In genomic region chr4:185395956-185396723, GRCh38 we compare ENCODE assay signal across 1 cellular context.
TF ChIP-seq lines count a peak whose summit lies in the region.

No MANE protein-coding gene starts in this region.

TF ChIP-seq in K562, 482 proteins besides CTCF, POLR2A, EP300 and RAD21 (continued from another document and continues in another):
- TF ChIP-seq NCOA2 (IDR thresholded peaks at IDR 0.05; ENCODE audit: partially characterized antibody in 2 of 2) (no peak), TCF7 (IDR thresholded peaks at IDR 0.05; ENCODE audit: borderline replicate concordance) (no peak), MAX (CRISPR knock-in tag; IDR thresholded peaks at IDR 0.05) (peak; percentile 88), ZNF124 (CRISPR knock-in tag; IDR thresholded peaks at IDR 0.05) (0 out of 2 replicates have a peak, but pooled peaks have one; percentile 27), SREBF2 (CRISPR knock-in tag; IDR thresholded peaks at IDR 0.05) (no peak), RNF219 (CRISPR knock-in tag; IDR thresholded peaks at IDR 0.05) (no peak), KLF16 (IDR thresholded peaks at IDR 0.05) (no peak), SIX5 (IDR thresholded peaks at IDR 0.05; ENCODE audit: borderline replicate concordance in 1 of 2, insufficient read depth in 1 of 2, low read depth in 1 of 2, low read length in 2 of 2) (no peak), HNRNPK (IDR thresholded peaks at IDR 0.05; ENCODE audit: low read depth, low read length, poor library complexity, severe bottlenecking) (no peak), ZNF780A (CRISPR knock-in tag; IDR thresholded peaks at IDR 0.05) (no peak), FOXP1 (CRISPR knock-in tag; IDR thresholded peaks at IDR 0.05) (peak; percentile 84), SUPT5H (IDR thresholded peaks at IDR 0.05) (peak; percentile 82), GATA2 (CRISPR knock-in tag; IDR thresholded peaks at IDR 0.05) (no peak), POLR2B (IDR thresholded peaks at IDR 0.05; ENCODE audit: low read depth, partially characterized antibody) (peak; percentile 70), TFAP4 (CRISPR knock-in tag; IDR thresholded peaks at IDR 0.05; ENCODE audit: borderline replicate concordance) (peak; percentile 69), HMBOX1 (IDR thresholded peaks at IDR 0.05) (no peak), CHAMP1 (IDR thresholded peaks at IDR 0.05) (no peak), MTF1 (CRISPR knock-in tag; IDR thresholded peaks at IDR 0.05; ENCODE audit: borderline replicate concordance) (no peak), ZBTB9 (CRISPR knock-in tag; IDR thresholded peaks at IDR 0.05) (0 out of 2 replicates have a peak, but pooled peaks have one; percentile 47), RUNX1 (IDR thresholded peaks at IDR 0.05; ENCODE audit: low read depth) (no peak), RHOXF2B (CRISPR knock-in tag; conservative IDR thresholded peaks at IDR 0.05) (no peak), HNRNPLL (IDR thresholded peaks at IDR 0.05; ENCODE audit: low read depth, low read length, poor library complexity, severe bottlenecking) (peak; percentile 94), MCM3 (IDR thresholded peaks at IDR 0.05) (no peak), UBTF (IDR thresholded peaks at IDR 0.05; ENCODE audit: borderline replicate concordance in 1 of 2, low read depth in 2 of 2, low read length in 2 of 2) (no peak; a peak in 2 of 4 replicates), ZHX1 (conservative IDR thresholded peaks at IDR 0.05; ENCODE audit: low read length) (no peak), FOXA3 (CRISPR knock-in tag; conservative IDR thresholded peaks at IDR 0.05 in 1 of 2, IDR thresholded peaks at IDR 0.05 in 1 of 2) (peak in 1 of 2 experiments; percentile 84; a peak in 1 of 4 replicates), BHLHE40 (IDR thresholded peaks at IDR 0.05; ENCODE audit: low read length) (peak; percentile 93), E2F4 (CRISPR knock-in tag; IDR thresholded peaks at IDR 0.05; ENCODE audit: low read depth) (no peak), BMI1 (IDR thresholded peaks at IDR 0.05; ENCODE audit: low read length) (no peak), ELF1 (tag; IDR thresholded peaks at IDR 0.05) (peak; percentile 75)
